ENCODE assay signal across 26 cellular contexts in the genomic region with DNA sequence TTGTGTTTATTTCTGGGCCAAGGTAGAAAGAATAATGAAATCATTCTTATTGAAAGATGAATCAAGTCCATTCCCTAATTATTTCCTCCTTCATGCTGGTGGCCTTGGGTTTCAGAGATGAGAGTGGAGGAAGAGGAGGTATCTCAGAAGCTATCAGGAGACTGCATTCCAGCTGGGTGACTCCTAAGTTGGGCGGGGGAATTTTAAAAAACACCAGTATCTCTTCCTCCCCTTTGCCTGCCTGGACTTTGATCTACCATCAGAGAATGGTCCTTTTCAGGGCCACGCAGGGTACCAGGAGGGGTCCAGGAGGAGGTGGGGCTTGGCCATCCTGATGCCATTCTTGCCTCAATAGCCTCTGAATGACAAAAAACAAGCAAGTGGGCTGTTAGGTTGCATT.
"Had no signal": no experiment of that assay in that cellular context is flagged by ENCODE, and none has a peak within 500 bp of the region (broad histone marks: within the 10 kb centered on the region; RNA-seq: fewer than 3 reads in every experiment).

No MANE protein-coding gene starts in this region.

- H3K4me1 Mint-ChIP-seq: activated CD4-positive, alpha-beta memory T cell treated with anti-CD3 and anti-CD28 coated beads, Interleukin-2, amount 10 ng/mL, durations not matched to agents 7 days and 5 days; activated CD4-positive, alpha-beta T cell treated with anti-CD3 and anti-CD28 coated beads, Interleukin-2, amount 10 ng/mL, durations not matched to agents 7 days and 5 days; activated naive CD4-positive, alpha-beta T cell treated with anti-CD3 and anti-CD28 coated beads, Interleukin-2, amount 50 U/mL, for 24 hours; activated naive CD8-positive, alpha-beta T cell treated with anti-CD3 and anti-CD28 coated beads, Interleukin-2, amount 50 U/mL, for 24 hours; endodermal cell; memory B cell; neural crest cell; stimulated activated naive B cell treated with anti-CD40 and anti-IgM and Interleukin-4, amounts not matched to agents 10 μg/mL and 1 μg/mL and 100 μg/mL, for 72 hours had no signal

- H3K27ac Mint-ChIP-seq: activated CD4-positive, alpha-beta memory T cell treated with anti-CD3 and anti-CD28 coated beads, Interleukin-2, amount 10 ng/mL, durations not matched to agents 7 days and 5 days; activated CD4-positive, alpha-beta T cell treated with anti-CD3 and anti-CD28 coated beads, Interleukin-2, amount 10 ng/mL, durations not matched to agents 7 days and 5 days; activated naive CD4-positive, alpha-beta T cell treated with anti-CD3 and anti-CD28 coated beads, Interleukin-2, amount 50 U/mL, for 24 hours; activated naive CD8-positive, alpha-beta T cell treated with anti-CD3 and anti-CD28 coated beads, Interleukin-2, amount 50 U/mL, for 24 hours; activated T-helper 2 cell treated with anti-CD3 and anti-CD28 coated beads, Interferon-gamma antibody, Interleukin-2, Interleukin-4, amounts not matched to agents 10 μg/mL and 5 μg/mL and 100 μg/mL, durations not matched to agents 14 hours and 24 hours and 36 hours; dendritic cell treated with granulocyte-macrophage colony-stimulating factor and Interleukin-4, amounts not matched to agents 40 ng/mL and 50 ng/mL, for 4 days; endodermal cell; immature natural killer cell; memory B cell; naive thymus-derived CD8-positive, alpha-beta T cell; stimulated activated naive B cell treated with anti-CD40 and anti-IgM and Interleukin-4, amounts not matched to agents 10 μg/mL and 1 μg/mL and 100 μg/mL, for 72 hours; WTC11 had no signal

- H3K36me3 Mint-ChIP-seq: stimulated activated naive B cell treated with anti-CD40 and anti-IgM and Interleukin-4, amounts not matched to agents 10 μg/mL and 1 μg/mL and 100 μg/mL, for 72 hours had no signal

- DNase-seq: activated CD4-positive, alpha-beta memory T cell treated with anti-CD3 and anti-CD28 coated beads, Interleukin-2, amount 10 ng/mL, durations not matched to agents 7 days and 5 days; activated CD4-positive, alpha-beta T cell treated with anti-CD3 and anti-CD28 coated beads for 1 hour; activated CD4-positive, alpha-beta T cell treated with anti-CD3 and anti-CD28 coated beads, Interleukin-2, amount 10 ng/mL, durations not matched to agents 7 days and 5 days; activated naive CD8-positive, alpha-beta T cell treated with anti-CD3 and anti-CD28 coated beads, Interleukin-2, amount 50 U/mL, for 24 hours; activated T-cell treated with anti-CD3 and anti-CD28 coated beads, Interleukin-2, amount 50 U/mL, for 48 hours; amygdala; central memory CD4-positive, alpha-beta T cell; endodermal cell; foreskin fibroblast; heart left ventricle; hypothalamus; immature natural killer cell; naive thymus-derived CD8-positive, alpha-beta T cell; nucleus accumbens; psoas muscle; stimulated activated CD4-positive, alpha-beta T cell treated with anti-CD3 and anti-CD28 coated beads, Interleukin-1b, Interleukin-23, amount 100 ng/mL, for 48 hours; stimulated activated naive B cell treated with anti-CD40 and anti-IgM and Interleukin-4, amounts not matched to agents 10 μg/mL and 1 μg/mL and 100 μg/mL, for 72 hours; stomach; thyroid gland; upper lobe of right lung had no signal

- H3K4me3 Mint-ChIP-seq: activated CD4-positive, alpha-beta memory T cell treated with anti-CD3 and anti-CD28 coated beads, Interleukin-2, amount 10 ng/mL, durations not matched to agents 7 days and 5 days; activated CD4-positive, alpha-beta T cell treated with anti-CD3 and anti-CD28 coated beads, Interleukin-2, amount 10 ng/mL, durations not matched to agents 7 days and 5 days; activated naive CD4-positive, alpha-beta T cell treated with anti-CD3 and anti-CD28 coated beads, Interleukin-2, amount 50 U/mL, for 24 hours; activated naive CD8-positive, alpha-beta T cell treated with anti-CD3 and anti-CD28 coated beads, Interleukin-2, amount 50 U/mL, for 24 hours; dendritic cell treated with granulocyte-macrophage colony-stimulating factor and Interleukin-4, amounts not matched to agents 40 ng/mL and 50 ng/mL, for 4 days; endodermal cell; immature natural killer cell; memory B cell; naive thymus-derived CD8-positive, alpha-beta T cell; neural crest cell; stimulated activated naive B cell treated with anti-CD40 and anti-IgM and Interleukin-4, amounts not matched to agents 10 μg/mL and 1 μg/mL and 100 μg/mL, for 72 hours; WTC11 had no signal

- H3K27me3 Mint-ChIP-seq: activated CD4-positive, alpha-beta memory T cell treated with anti-CD3 and anti-CD28 coated beads, Interleukin-2, amount 10 ng/mL, durations not matched to agents 7 days and 5 days; activated CD4-positive, alpha-beta T cell treated with anti-CD3 and anti-CD28 coated beads, Interleukin-2, amount 10 ng/mL, durations not matched to agents 7 days and 5 days; activated naive CD4-positive, alpha-beta T cell treated with anti-CD3 and anti-CD28 coated beads, Interleukin-2, amount 50 U/mL, for 24 hours; dendritic cell treated with granulocyte-macrophage colony-stimulating factor and Interleukin-4, amounts not matched to agents 40 ng/mL and 50 ng/mL, for 4 days; memory B cell; stimulated activated naive B cell treated with anti-CD40 and anti-IgM and Interleukin-4, amounts not matched to agents 10 μg/mL and 1 μg/mL and 100 μg/mL, for 72 hours had no signal

- H3K9me3 Mint-ChIP-seq: activated naive CD4-positive, alpha-beta T cell treated with anti-CD3 and anti-CD28 coated beads, Interleukin-2, amount 50 U/mL, for 24 hours; activated T-helper 2 cell treated with anti-CD3 and anti-CD28 coated beads, Interferon-gamma antibody, Interleukin-2, Interleukin-4, amounts not matched to agents 10 μg/mL and 5 μg/mL and 100 μg/mL, durations not matched to agents 14 hours and 24 hours and 36 hours; dendritic cell treated with granulocyte-macrophage colony-stimulating factor and Interleukin-4, amounts not matched to agents 40 ng/mL and 50 ng/mL, for 4 days; immature natural killer cell; neural crest cell; stimulated activated naive B cell treated with anti-CD40 and anti-IgM and Interleukin-4, amounts not matched to agents 10 μg/mL and 1 μg/mL and 100 μg/mL, for 72 hours had no signal
